In genomic region chr9:87713278-87713989, GRCh38 we compare ENCODE assay signal across 9 cellular contexts. TPM values are rescaled to one million over a fixed set of nuclear protein-coding genes. Genes with fewer than 3 reads are reported as not detected.
DNase-seq lines count a peak whose midpoint lies in the region; ATAC-seq and TF ChIP-seq lines count a peak whose summit lies in the region.
"Had no signal": no experiment of that assay in that cellular context is flagged by ENCODE, and none has a peak within 500 bp of the region (broad histone marks: within the 10 kb centered on the region; RNA-seq: fewer than 3 reads in every experiment).

No MANE protein-coding gene starts in this region.

- no peak overlapping the region for H4K91ac ChIP-seq in neuronal stem cell (ENCODE audit: low read depth, low read length, poor library complexity)

- no peak overlapping the region for H3K4me2 ChIP-seq in neuronal stem cell (ENCODE audit: insufficient read depth, low read length, poor library complexity, severe bottlenecking)

- POLR2A ChIA-PET in activated CD4-positive, alpha-beta T cell treated with anti-CD3 and anti-CD28 coated beads for 36 hours (lab: Charles Lee), result no interaction called here

- H3K36me3 ChIP-seq in neuronal stem cell (replicated peaks in 1 of 2; ENCODE audit: control insufficient read depth in 2 of 2, insufficient read depth in 2 of 2, low read length in 2 of 2), result peaks cover 2 to 18% of the 10 kb centered on the region in 2 donors
- H3K36me3 ChIP-seq in urinary bladder (ENCODE audit: insufficient read depth), result no peaks in the 10 kb centered on the region

- peaks cover 46% of the 10 kb centered on the region for H3K4me1 Mint-ChIP-seq in activated CD4-positive, alpha-beta T cell treated with anti-CD3 and anti-CD28 coated beads for 36 hours

- H3K36me3 Mint-ChIP-seq in activated CD4-positive, alpha-beta T cell treated with anti-CD3 and anti-CD28 coated beads for 36 hours (ENCODE audit: low read depth), result no peaks in the 10 kb centered on the region

- no peaks in the 10 kb centered on the region for H3K9me3 ChIP-seq in neuronal stem cell (replicated peaks in 1 of 2; ENCODE audit: control insufficient read depth in 2 of 2, insufficient read depth in 1 of 2, low read depth in 1 of 2, low read length in 2 of 2)

- H3K27ac ChIP-seq in neuronal stem cell (replicated peaks; ENCODE audit: low read length) (no peak overlapping the region), urinary bladder (ENCODE audit: low read depth) (peak overlapping the region; percentile 62)

- no peak overlapping the region for H3K4ac ChIP-seq in neuronal stem cell (ENCODE audit: low read length)

- H2BK12ac ChIP-seq in neuronal stem cell (ENCODE audit: low read length), result no peak overlapping the region

- no peak overlapping the region for H2AK5ac ChIP-seq in neuronal stem cell (ENCODE audit: low read depth, low read length)

- no peak overlapping the region for H4K8ac ChIP-seq in neuronal stem cell (ENCODE audit: low read depth, low read length)

- H2BK120ac ChIP-seq in neuronal stem cell (ENCODE audit: low read depth, low read length), result no peak overlapping the region

- peak; percentile 64 for ATAC-seq in activated CD4-positive, alpha-beta T cell treated with anti-CD3 and anti-CD28 coated beads for 36 hours
- no peak for ATAC-seq in GM18867 (IDR thresholded peaks at IDR 0.05; ENCODE audit: unreplicated experiment)

- peak overlapping the region; percentile 14 for H3K14ac ChIP-seq in neuronal stem cell (ENCODE audit: low read length)

- H2AFZ ChIP-seq in neuronal stem cell (ENCODE audit: low read length), result peak overlapping the region; percentile 27

- DNase-seq in activated CD4-positive, alpha-beta T cell treated with anti-CD3 and anti-CD28 coated beads for 36 hours, result peak; percentile 75
- no peak for DNase-seq in activated CD4-positive, alpha-beta T cell treated with anti-CD3 and anti-CD28 coated beads for 1 hour
- DNase-seq in activated CD4-positive, alpha-beta T cell treated with anti-CD3 and anti-CD28 coated beads, Interleukin-2, amount 50 U/mL, for 4 hours, result peak; percentile 35 to 51
- DNase-seq in fibroblast of the aortic adventitia (ENCODE audit: low read depth) (peak; percentile 98), neuronal stem cell (ENCODE audit: low spot score) (no peak)
- DNase-seq in central memory CD4-positive, alpha-beta T cell, result no peak
- DNase-seq: DND-41 had no signal

- no peaks in the 10 kb centered on the region for H3K27me3 ChIP-seq in neuronal stem cell (ENCODE audit: control insufficient read depth in 3 of 3, insufficient read depth in 3 of 3, low read depth in 1 of 3, low read length in 3 of 3)

- H3K79me1 ChIP-seq in neuronal stem cell (ENCODE audit: low read depth, low read length), result no peaks in the 10 kb centered on the region

- H3K27ac Mint-ChIP-seq in activated CD4-positive, alpha-beta T cell treated with anti-CD3 and anti-CD28 coated beads for 36 hours, result peak overlapping the region; percentile 5

- intact Hi-C loops in activated CD4-positive, alpha-beta T cell treated with anti-CD3 and anti-CD28 coated beads for 36 hours (cut with DNase I, micrococcal nuclease), result loop anchor here in 1 of 2 experiments (5.0 kb wide), 1 partner anchor 99 kb away; no protein-coding TSS in a partner anchor

- H3K4me1 ChIP-seq in neuronal stem cell (ENCODE audit: control insufficient read depth in 2 of 2, insufficient read depth in 1 of 2, low read depth in 1 of 2, low read length in 2 of 2) (peaks cover 0 to 1% of the 10 kb centered on the region in 2 donors), urinary bladder (ENCODE audit: insufficient read depth) (no peaks in the 10 kb centered on the region)

- no peak overlapping the region for H3K4me3 Mint-ChIP-seq in activated CD4-positive, alpha-beta T cell treated with anti-CD3 and anti-CD28 coated beads for 36 hours

- H2BK15ac ChIP-seq in neuronal stem cell (ENCODE audit: low read length), result no peak overlapping the region

- peak overlapping the region; percentile 46 for H3K23ac ChIP-seq in neuronal stem cell (ENCODE audit: low read depth, low read length, poor library complexity)

- H3K9ac ChIP-seq in neuronal stem cell (ENCODE audit: low read depth, low read length, poor library complexity), result peak overlapping the region; percentile 44

- no peak overlapping the region for H3K18ac ChIP-seq in neuronal stem cell (ENCODE audit: low read length)

- TF ChIP-seq CTCF in fibroblast of the aortic adventitia (IDR thresholded peaks at IDR 0.05; ENCODE audit: insufficient read depth, low read length), result peak; percentile 29

- 100% methylated on average over 1 of the region's 11 CpGs; no CpG with 5 or more reads in 1 of the 2 donors for WGBS in neuronal stem cell (ENCODE audit: extremely low coverage in 2 of 2, insufficient read length in 2 of 2, insufficient replicate concordance in 1 of 2), 2 donors
- 20% methylated on average over 11 of the region's 11 CpGs for WGBS in urinary bladder

- CTCF ChIA-PET in activated CD4-positive, alpha-beta T cell treated with anti-CD3 and anti-CD28 coated beads for 36 hours (lab: Charles Lee), result interaction anchor here (1.3 to 1.4 kb wide), 2 partner anchors 20 to 99 kb away, joined by 4 read pairs; no protein-coding TSS in a partner anchor

- peaks cover 4% of the 10 kb centered on the region for H3K27me3 Mint-ChIP-seq in activated CD4-positive, alpha-beta T cell treated with anti-CD3 and anti-CD28 coated beads for 36 hours

- no peak overlapping the region for H2BK5ac ChIP-seq in neuronal stem cell (ENCODE audit: low read length)

- no peaks in the 10 kb centered on the region for H3K9me3 Mint-ChIP-seq in activated CD4-positive, alpha-beta T cell treated with anti-CD3 and anti-CD28 coated beads for 36 hours (ENCODE audit: low read depth)

- H3K4me3 ChIP-seq in fibroblast of the aortic adventitia (ENCODE audit: low read depth, low read length), result peak overlapping the region; percentile 60
- H3K4me3 ChIP-seq in neuronal stem cell (ENCODE audit: low read length in 2 of 2), result peak overlapping the region in 1 of 2 donors; percentile 66
- H3K4me3 ChIP-seq in urinary bladder (ENCODE audit: low read depth, low read length), result no peak overlapping the region

RNA-seq across cellular contexts. Expression of gene CTSL, which starts 12.5 kb away (rescaled TPM):
- total RNA-seq in activated CD4-positive, alpha-beta T cell treated with anti-CD3 and anti-CD28 coated beads for 36 hours, result 1 to 10 TPM; 4.6 to 6.1 TPM
- total RNA-seq in fibroblast of the aortic adventitia (ENCODE audit: low replicate concordance), result 510 and 513 TPM in 2 replicates
- polyA plus RNA-seq in neuronal stem cell (2013, experiment 1 of 2), result 40.2 TPM
- 39.2 TPM for polyA plus RNA-seq in neuronal stem cell (2013, experiment 2 of 2)
- total RNA-seq in urinary bladder, result 85.7 TPM
- polyA plus RNA-seq in urinary bladder, result 360 TPM

Comparison
In these comparisons a context has a peak if more than half of its experiments do, and no peak if none do; other contexts are left out.
1. DNase-seq: peak in activated CD4-positive, alpha-beta T cell treated with anti-CD3 and anti-CD28 coated beads for 36 hours (single experiment), activated CD4-positive, alpha-beta T cell treated with anti-CD3 and anti-CD28 coated beads, Interleukin-2, amount 50 U/mL, for 4 hours (2 of 2) and fibroblast of the aortic adventitia (single experiment); none in activated CD4-positive, alpha-beta T cell treated with anti-CD3 and anti-CD28 coated beads for 1 hour (single experiment), neuronal stem cell (single experiment) and central memory CD4-positive, alpha-beta T cell (single experiment).
2. RNA of gene CTSL, which starts 12.5 kb away (total RNA-seq): 510 to 513 TPM in fibroblast of the aortic adventitia and 85.7 TPM in urinary bladder (single experiment); 4.6 to 6.1 TPM in activated CD4-positive, alpha-beta T cell treated with anti-CD3 and anti-CD28 coated beads for 36 hours; every median in the first group is over 10 times any median in the second.